In genomic region chr16:1942810-1943726, GRCh38 we compare ENCODE assay signal across 8 cellular contexts. TPM values are rescaled to one million over a fixed set of nuclear protein-coding genes. Genes with fewer than 3 reads are reported as not detected.
DNase-seq lines count a peak whose midpoint lies in the region; ATAC-seq and TF ChIP-seq lines count a peak whose summit lies in the region.

Gene MSRB1, minus strand, starts transcription at chr16:1943199. Its CDS starts 43 bp downstream, at chr16:1943156.

- no peaks in the 10 kb centered on the region for H3K9me2 ChIP-seq in DOHH2 (replicated peaks; ENCODE audit: control insufficient read depth, low read length)

- no peak within 1 kb of the TSS for H3K27ac ChIP-seq in DOHH2 (ENCODE audit: low read depth, low read length)
- peak within 1 kb of the TSS; percentile 73 for H3K27ac ChIP-seq in RWPE1

- H3K4me3 Mint-ChIP-seq in activated T-helper 17 cell treated with anti-CD3 and anti-CD28 coated beads, Interleukin-2, amount 50 U/mL, for 72 hours: peak within 1 kb of the TSS; percentile 86
- peak within 1 kb of the TSS; percentile 90 for H3K4me3 Mint-ChIP-seq in natural killer cell

- H3K27me3 Mint-ChIP-seq in activated T-helper 17 cell treated with anti-CD3 and anti-CD28 coated beads, Interleukin-2, amount 50 U/mL, for 72 hours: no peaks in the 10 kb centered on the region
- H3K27me3 Mint-ChIP-seq in natural killer cell (ENCODE audit: low read depth in 2 of 2): no peaks in the 10 kb centered on the region

- ATAC-seq in activated T-helper 17 cell treated with anti-CD3 and anti-CD28 coated beads, Interleukin-2, amount 50 U/mL, for 72 hours (replicated peaks): peak; percentile 97
- peak; percentile 98 to 99 (median 98) for ATAC-seq in natural killer cell

- POLR2A ChIA-PET in RWPE1 (lab: Yijun Ruan, JAX; ENCODE audit: low non-redundant PET): interaction anchor here (0.5 to 1.0 kb wide), 4 partner anchors 16 to 43 kb away, joined by 3 to 5 read pairs (median 3); partner anchors contain the start of gene NDUFB10

- no peaks in the 10 kb centered on the region for H3F3A ChIP-seq in DOHH2 (ENCODE audit: control insufficient read depth, insufficient read depth)

- H3K79me2 ChIP-seq in DOHH2 (ENCODE audit: control insufficient read depth, low read length): no peaks in the 10 kb centered on the region

- DNase-seq in GOT3 (lab: John Stamatoyannopoulos, UW) (peak; percentile 92), LNCaP clone FGC (ENCODE audit: low read depth) (peak; percentile 93), RWPE1 (ENCODE audit: low spot score) (peak; percentile 98), fibroblast of gingiva (ENCODE audit: low read depth) (peak; percentile 97), natural killer cell (peak; percentile 98)
- DNase-seq in stimulated activated naive CD4-positive, alpha-beta T cell treated with Interleukin-2 at 50 U/mL for 16 hours (lab: John Stamatoyannopoulos, UW): peak; percentile 99

- H3K4me2 ChIP-seq in DOHH2 (ENCODE audit: low read length): peak within 1 kb of the TSS; percentile 84

- no peaks in the 10 kb centered on the region for H3K9me3 Mint-ChIP-seq in activated T-helper 17 cell treated with anti-CD3 and anti-CD28 coated beads, Interleukin-2, amount 50 U/mL, for 72 hours
- H3K9me3 Mint-ChIP-seq in natural killer cell: no peaks in the 10 kb centered on the region

- H3K4me3 ChIP-seq in DOHH2 (ENCODE audit: low read length) (peak within 1 kb of the TSS; percentile 76), LNCaP clone FGC (ENCODE audit: low read depth, low read length) (peak within 1 kb of the TSS; percentile 94)

- TF ChIP-seq CTCF in DOHH2 (IDR thresholded peaks at IDR 0.05; ENCODE audit: low read depth, low read length, poor library complexity, severe bottlenecking): no peak
- no peak for TF ChIP-seq CTCF in LNCaP clone FGC (IDR thresholded peaks at IDR 0.05; ENCODE audit: control insufficient read depth, extremely low read depth, insufficient read depth)
- no peak for TF ChIP-seq CTCF in RWPE1 (conservative IDR thresholded peaks at IDR 0.05; ENCODE audit: low read depth)
- TF ChIP-seq CTCF in natural killer cell (IDR thresholded peaks at IDR 0.05): no peak

- H3K27me3 ChIP-seq in DOHH2 (ENCODE audit: control insufficient read depth, low read length): no peaks in the 10 kb centered on the region

- no peaks in the 10 kb centered on the region for H3K36me3 ChIP-seq in DOHH2 (ENCODE audit: control insufficient read depth, low read length)

- CTCF ChIA-PET in RWPE1 (lab: Yijun Ruan, JAX): no interaction called here

- H4K20me1 ChIP-seq in DOHH2 (ENCODE audit: control insufficient read depth, insufficient read depth, low read depth, low read length): no peaks in the 10 kb centered on the region

- H3K9me3 ChIP-seq in DOHH2 (ENCODE audit: control insufficient read depth, insufficient read depth, low read length): no peaks in the 10 kb centered on the region

- peaks cover 33% of the 10 kb centered on the region for H3K36me3 Mint-ChIP-seq in activated T-helper 17 cell treated with anti-CD3 and anti-CD28 coated beads, Interleukin-2, amount 50 U/mL, for 72 hours (ENCODE audit: low read depth)
- H3K36me3 Mint-ChIP-seq in natural killer cell: no peaks in the 10 kb centered on the region

- peaks cover 12% of the 10 kb centered on the region for H3K4me1 Mint-ChIP-seq in activated T-helper 17 cell treated with anti-CD3 and anti-CD28 coated beads, Interleukin-2, amount 50 U/mL, for 72 hours
- H3K4me1 Mint-ChIP-seq in natural killer cell: peaks cover 6 to 24% of the 10 kb centered on the region in 2 donors

- H3K4me1 ChIP-seq in DOHH2 (ENCODE audit: control insufficient read depth, low read length): peaks cover 20% of the 10 kb centered on the region

- intact Hi-C loops in natural killer cell (cut with micrococcal nuclease): no loop called here

- peak within 1 kb of the TSS; percentile 85 for H3K27ac Mint-ChIP-seq in activated T-helper 17 cell treated with anti-CD3 and anti-CD28 coated beads, Interleukin-2, amount 50 U/mL, for 72 hours
- peak within 1 kb of the TSS; percentile 74 to 91 for H3K27ac Mint-ChIP-seq in natural killer cell

RNA-seq across cellular contexts. Expression of gene MSRB1, which starts in this region (rescaled TPM):
- 10 to 100 TPM; 31.5 to 34.3 TPM for total RNA-seq in activated T-helper 17 cell treated with anti-CD3 and anti-CD28 coated beads, Interleukin-2, amount 50 U/mL, for 72 hours
- total RNA-seq in natural killer cell: 10 to 100 TPM; 10.8 to 19.9 (median 14.8) TPM
